ENCODE assay signal across 19 cellular contexts in the genomic region with DNA sequence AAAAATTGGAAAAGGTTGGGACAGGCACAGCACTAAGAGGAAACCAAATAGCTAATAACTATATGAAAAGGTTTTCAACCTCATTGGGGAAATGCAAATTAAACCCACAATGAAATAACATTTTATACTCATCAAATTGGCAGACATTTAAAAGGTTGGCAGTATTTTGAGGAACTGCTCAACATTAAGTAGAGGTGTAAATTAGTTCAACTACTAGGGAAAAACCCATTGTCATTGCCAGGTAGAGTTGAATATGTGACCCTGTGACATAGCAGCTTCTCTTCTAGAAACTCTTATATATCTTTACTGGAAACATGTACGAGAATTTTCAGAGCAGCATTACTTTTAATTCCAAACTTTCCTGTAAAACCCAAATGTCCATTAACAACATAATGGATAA. TPM values are rescaled to one million over a fixed set of nuclear protein-coding genes. Genes with fewer than 3 reads are reported as not detected.
DNase-seq lines count a peak whose midpoint lies in the region; ATAC-seq, FAIRE-seq and TF ChIP-seq lines count a peak whose summit lies in the region.
"Had no signal": no experiment of that assay in that cellular context is flagged by ENCODE, and none has a peak within 500 bp of the region (broad histone marks: within the 10 kb centered on the region; RNA-seq: fewer than 3 reads in every experiment).

No MANE protein-coding gene starts in this region.

- peaks cover 5% of the 10 kb centered on the region; the same call in 1 of the 2 replicates for H4K20me1 ChIP-seq in OCI-LY7 (ENCODE audit: insufficient read depth, low read length)

- TF ChIP-seq POLR2A in GM12892 (IDR thresholded peaks at IDR 0.05; ENCODE audit: low read depth, low read length), result no peak

- H3K27ac ChIP-seq in CD4-positive, alpha-beta memory T cell (ENCODE audit: low read depth, low read length), result no peak overlapping the region
- H3K27ac ChIP-seq in OCI-LY7 (ENCODE audit: low read depth, low read length, poor library complexity, severe bottlenecking), result no peak overlapping the region
- H3K27ac ChIP-seq: 22Rv1, SJSA1 had no signal

- peaks cover 71% of the 10 kb centered on the region for H3K4me1 Mint-ChIP-seq in activated T-cell treated with anti-CD3 and anti-CD28 coated beads, Interleukin-2, amount 50 U/mL, for 24 hours (ENCODE audit: low read depth)
- peaks cover 42 to 73% (median 57%) of the 10 kb centered on the region in 4 donors for H3K4me1 Mint-ChIP-seq in CD4-positive, alpha-beta memory T cell
- peaks cover 49% of the 10 kb centered on the region for H3K4me1 Mint-ChIP-seq in stimulated activated effector memory CD8-positive, alpha-beta T cell treated with anti-CD3 and anti-CD28 coated beads, Interleukin-12 subunit alpha, Interleukin-12 subunit beta, amount 100 ng/mL, for 72 hours

- POLR2A ChIA-PET in CD4-positive, alpha-beta memory T cell (lab: Charles Lee; ENCODE audit: partially characterized antibody), result interaction anchor here (4.2 kb wide), 1 partner anchor 10 kb away, joined by 25 read pairs; a partner anchor contains a TSS
- POLR2A ChIA-PET in OCI-LY7 (lab: Charles Lee), result interaction anchor here (0.6 to 0.8 kb wide), 2 partner anchors 18 to 19 kb away, joined by 3 read pairs; no protein-coding TSS in a partner anchor

- H3K9me3 ChIP-seq in CD4-positive, alpha-beta memory T cell (ENCODE audit: control insufficient read depth in 1 of 2, low read length in 2 of 2), result no peaks in the 10 kb centered on the region
- peaks cover 6% of the 10 kb centered on the region; the same call in 1 of the 2 replicates for H3K9me3 ChIP-seq in OCI-LY7 (ENCODE audit: low read length)
- H3K9me3 ChIP-seq: BE2C, SJSA1 had no signal

- no peak for ATAC-seq in stimulated activated effector memory CD8-positive, alpha-beta T cell treated with anti-CD3 and anti-CD28 coated beads, Interleukin-12 subunit alpha, Interleukin-12 subunit beta, amount 100 ng/mL, for 72 hours

- FAIRE-seq in GM12892 (lab: Jason Lieb, UNC), result no peak
- FAIRE-seq: H54 had no signal

- no peak for TF ChIP-seq CTCF in OCI-LY7 (conservative IDR thresholded peaks at IDR 0.05; ENCODE audit: low read length)

- no peak overlapping the region for H2AFZ ChIP-seq in OCI-LY7 (ENCODE audit: low read length)

- no peaks in the 10 kb centered on the region for H3K9me3 Mint-ChIP-seq in activated T-cell treated with anti-CD3 and anti-CD28 coated beads, Interleukin-2, amount 50 U/mL, for 24 hours
- H3K9me3 Mint-ChIP-seq in CD4-positive, alpha-beta memory T cell, result peaks cover 0 to under 1% (median 0%) of the 10 kb centered on the region in 8 donors
- H3K9me3 Mint-ChIP-seq in stimulated activated effector memory CD8-positive, alpha-beta T cell treated with anti-CD3 and anti-CD28 coated beads, Interleukin-12 subunit alpha, Interleukin-12 subunit beta, amount 100 ng/mL, for 72 hours, result no peaks in the 10 kb centered on the region

- no peaks in the 10 kb centered on the region for H3K36me3 Mint-ChIP-seq in activated T-cell treated with anti-CD3 and anti-CD28 coated beads, Interleukin-2, amount 50 U/mL, for 24 hours (ENCODE audit: low read depth)
- H3K36me3 Mint-ChIP-seq in CD4-positive, alpha-beta memory T cell, result peaks cover 0 to 3% of the 10 kb centered on the region in 2 donors
- no peaks in the 10 kb centered on the region for H3K36me3 Mint-ChIP-seq in stimulated activated effector memory CD8-positive, alpha-beta T cell treated with anti-CD3 and anti-CD28 coated beads, Interleukin-12 subunit alpha, Interleukin-12 subunit beta, amount 100 ng/mL, for 72 hours

- H3K9me2 ChIP-seq in OCI-LY7 (ENCODE audit: insufficient read depth, low read length), result no peaks in the 10 kb centered on the region

- no peaks in the 10 kb centered on the region for H3K27me3 ChIP-seq in CD4-positive, alpha-beta memory T cell (ENCODE audit: insufficient read depth, low read length)
- H3K27me3 ChIP-seq: BE2C, SJSA1 had no signal

- peak overlapping the region; percentile 24 for H3K27ac Mint-ChIP-seq in activated T-cell treated with anti-CD3 and anti-CD28 coated beads, Interleukin-2, amount 50 U/mL, for 24 hours
- peak overlapping the region in 6 of 7 donors; percentile 24 to 99 (median 63) for H3K27ac Mint-ChIP-seq in CD4-positive, alpha-beta memory T cell
- H3K27ac Mint-ChIP-seq in stimulated activated effector memory CD8-positive, alpha-beta T cell treated with anti-CD3 and anti-CD28 coated beads, Interleukin-12 subunit alpha, Interleukin-12 subunit beta, amount 100 ng/mL, for 72 hours, result peak overlapping the region; percentile 3

- BruUV-seq in OCI-LY7 (replicated peaks; lab: Mats Ljungman, UMichigan), result no TSS peak

- no peak overlapping the region for H3K4me3 ChIP-seq in CD4-positive, alpha-beta memory T cell (ENCODE audit: low read length in 2 of 2)
- no peak overlapping the region for H3K4me3 ChIP-seq in OCI-LY7 (ENCODE audit: low read depth, low read length, poor library complexity, severe bottlenecking)
- H3K4me3 ChIP-seq: SJSA1 had no signal

- H3K4me1 ChIP-seq in CD4-positive, alpha-beta memory T cell (ENCODE audit: insufficient read depth, low read length), result peaks cover 60% of the 10 kb centered on the region
- H3K4me1 ChIP-seq in OCI-LY7 (ENCODE audit: insufficient read depth, low read length, poor library complexity, severe bottlenecking), result peaks cover 30% of the 10 kb centered on the region
- H3K4me1 ChIP-seq: BE2C had no signal

- H3K79me2 ChIP-seq in OCI-LY7 (ENCODE audit: insufficient read depth, low read depth, low read length), result peaks cover 41% of the 10 kb centered on the region

- intact Hi-C loops in CD4-positive, alpha-beta memory T cell (cut with micrococcal nuclease), result no loop called here
- intact Hi-C loops in OCI-LY7 (cut with micrococcal nuclease; ENCODE audit: unreplicated experiment), result no loop called here

- H3K4me2 ChIP-seq in OCI-LY7 (ENCODE audit: low read length), result peak overlapping the region; percentile 18; the same call in 1 of the 2 replicates

- H3K27me3 Mint-ChIP-seq in activated T-cell treated with anti-CD3 and anti-CD28 coated beads, Interleukin-2, amount 50 U/mL, for 24 hours, result no peaks in the 10 kb centered on the region
- H3K27me3 Mint-ChIP-seq in CD4-positive, alpha-beta memory T cell, result no peaks in the 10 kb centered on the region

- no peaks in the 10 kb centered on the region for H3K36me3 ChIP-seq in CD4-positive, alpha-beta memory T cell (ENCODE audit: insufficient read depth, low read length)
- no peaks in the 10 kb centered on the region for H3K36me3 ChIP-seq in OCI-LY7 (ENCODE audit: insufficient read depth, low read length)
- H3K36me3 ChIP-seq: BE2C, SJSA1 had no signal

- no peak for DNase-seq in activated T-cell treated with anti-CD3 and anti-CD28 coated beads, Interleukin-2, amount 50 U/mL, for 24 hours
- DNase-seq in activated T-cell treated with anti-CD3 and anti-CD28 coated beads, Interleukin-2, amount 50 U/mL, for 48 hours, result no peak
- DNase-seq in CD4-positive, alpha-beta memory T cell, result no peak
- DNase-seq in OCI-LY7 (ENCODE audit: low spot score) (no peak), HPDE6-E6E7 (ENCODE audit: extremely low spot score) (no peak), GM12892 (ENCODE audit: insufficient read length) (no peak), NCI-H2107 treated with DMSO at 0.1 percent for 48 hours (lab: John Stamatoyannopoulos, UW; ENCODE audit: unreplicated experiment) (no peak)
- no peak for DNase-seq in stimulated activated effector memory CD8-positive, alpha-beta T cell treated with anti-CD3 and anti-CD28 coated beads, Interleukin-12 subunit alpha, Interleukin-12 subunit beta, amount 100 ng/mL, for 72 hours (ENCODE audit: low spot score in 2 of 2)
- DNase-seq: BE2C, Karpas-422, MM.1S, NCI-H1105, NCI-H187, NCI-H446, NCI-H69, OCI-M1 had no signal

- CTCF ChIA-PET in CD4-positive, alpha-beta memory T cell (lab: Charles Lee; ENCODE audit: partially characterized antibody), result no interaction called here
- CTCF ChIA-PET in OCI-LY7 (lab: Charles Lee; ENCODE audit: unreplicated experiment), result no interaction called here

- no peak overlapping the region for H3K4me3 Mint-ChIP-seq in activated T-cell treated with anti-CD3 and anti-CD28 coated beads, Interleukin-2, amount 50 U/mL, for 24 hours
- peak overlapping the region in 5 of 8 donors; percentile 11 to 56 (median 44) for H3K4me3 Mint-ChIP-seq in CD4-positive, alpha-beta memory T cell
- H3K4me3 Mint-ChIP-seq in stimulated activated effector memory CD8-positive, alpha-beta T cell treated with anti-CD3 and anti-CD28 coated beads, Interleukin-12 subunit alpha, Interleukin-12 subunit beta, amount 100 ng/mL, for 72 hours, result no peak overlapping the region

RNA-seq across cellular contexts. Expression of a gene that starts 9.7 kb away (rescaled TPM):
- 10 to 100 TPM; 39.2 to 41.3 TPM for total RNA-seq in CD4-positive, alpha-beta memory T cell
- 1 to 10 TPM; 1.9 to 5.6 TPM for polyA plus RNA-seq in CD4-positive, alpha-beta memory T cell
- total RNA-seq in OCI-LY7 (2014; rRNA removed; shearing (Covaris generic)), result 17.3 and 28.3 TPM in 2 replicates
- 29.6 and 32.3 TPM in 2 replicates for total RNA-seq in OCI-LY7 (2022)
- 24.2 TPM for polyA plus RNA-seq in GM12892 (2012; ENCODE audit: missing spikeins)

Comparison
In these comparisons a context has a peak if more than half of its experiments do, and no peak if none do; other contexts are left out.
1. H3K27ac Mint-ChIP-seq: peak in every context shown above with its lines; median percentile 63 in CD4-positive, alpha-beta memory T cell; 24 in activated T-cell treated with anti-CD3 and anti-CD28 coated beads, Interleukin-2, amount 50 U/mL, for 24 hours; 3 in stimulated activated effector memory CD8-positive, alpha-beta T cell treated with anti-CD3 and anti-CD28 coated beads, Interleukin-12 subunit alpha, Interleukin-12 subunit beta, amount 100 ng/mL, for 72 hours.
2. H3K4me3 Mint-ChIP-seq: peak in CD4-positive, alpha-beta memory T cell (5 of 8); none in activated T-cell treated with anti-CD3 and anti-CD28 coated beads, Interleukin-2, amount 50 U/mL, for 24 hours (single experiment) and stimulated activated effector memory CD8-positive, alpha-beta T cell treated with anti-CD3 and anti-CD28 coated beads, Interleukin-12 subunit alpha, Interleukin-12 subunit beta, amount 100 ng/mL, for 72 hours (single experiment).